In the genomic region with DNA sequence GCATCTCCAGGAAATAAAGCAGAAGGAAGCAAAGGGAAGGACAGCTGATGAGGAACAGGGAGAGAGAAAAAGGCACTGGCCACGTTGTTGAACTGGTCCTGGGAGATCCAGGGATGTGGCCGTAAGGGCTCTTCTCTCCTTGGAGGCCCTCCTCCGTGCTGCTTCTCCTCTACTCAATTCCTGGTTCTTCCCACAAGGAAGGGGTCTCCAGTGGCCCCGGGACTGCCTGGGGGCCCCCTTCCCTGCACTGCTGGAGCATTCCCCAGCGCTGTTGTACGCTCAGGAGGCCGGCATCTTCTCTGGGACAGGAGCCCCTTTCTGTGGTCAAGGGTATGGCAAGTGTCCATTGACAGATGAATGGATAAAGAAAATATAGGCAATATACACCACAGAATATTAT, we compare ENCODE assay signal across 17 cellular contexts.
DNase-seq lines count a peak whose midpoint lies in the region; ATAC-seq and TF ChIP-seq lines count a peak whose summit lies in the region.
"Had no signal": no experiment of that assay in that cellular context is flagged by ENCODE, and none has a peak within 500 bp of the region (broad histone marks: within the 10 kb centered on the region; RNA-seq: fewer than 3 reads in every experiment).

No MANE protein-coding gene starts in this region.

- no peak overlapping the region for H2AFZ ChIP-seq in osteoblast (ENCODE audit: low read length)
- H2AFZ ChIP-seq: GM23338 had no signal

- intact Hi-C loops in CD4-positive, alpha-beta memory T cell (cut with micrococcal nuclease) = loop anchor here (2.0 to 10.0 kb wide), 3 partner anchors 17 to 131 kb away; partner anchors contain the start of gene SUSD4

- TF ChIP-seq CTCF in HFFc6 (IDR thresholded peaks at IDR 0.05) = 0 out of 2 replicates have a peak, but pooled peaks have one; percentile 2
- TF ChIP-seq CTCF in osteoblast (IDR thresholded peaks at IDR 0.05; ENCODE audit: extremely low read depth, low read depth, low read length) = no peak

- no peaks in the 10 kb centered on the region for H3K36me3 ChIP-seq in CD4-positive, alpha-beta memory T cell (ENCODE audit: insufficient read depth, low read length)
- H3K36me3 ChIP-seq in osteoblast (ENCODE audit: insufficient read depth, low read length) = no peaks in the 10 kb centered on the region

- POLR2A ChIA-PET in CD4-positive, alpha-beta memory T cell (lab: Charles Lee; ENCODE audit: partially characterized antibody) = interaction anchor here (2.1 kb wide), 2 partner anchors 17 to 88 kb away, joined by 7 to 13 read pairs; partner anchors contain the start of gene TLR5

- no peaks in the 10 kb centered on the region for H3K79me2 ChIP-seq in osteoblast (ENCODE audit: insufficient read depth, low read length)

- H3K27me3 ChIP-seq in CD4-positive, alpha-beta memory T cell (ENCODE audit: insufficient read depth, low read length) = no peaks in the 10 kb centered on the region
- no peaks in the 10 kb centered on the region for H3K27me3 ChIP-seq in osteoblast (ENCODE audit: insufficient read depth, low read length)

- peaks cover 0 to 2% (median 0%) of the 10 kb centered on the region in 8 donors for H3K9me3 Mint-ChIP-seq in CD4-positive, alpha-beta memory T cell
- H3K9me3 Mint-ChIP-seq in HFFc6 = no peaks in the 10 kb centered on the region
- no peaks in the 10 kb centered on the region for H3K9me3 Mint-ChIP-seq in central memory CD8-positive, alpha-beta T cell
- H3K9me3 Mint-ChIP-seq: GM23338 had no signal

- H3K4me2 ChIP-seq in osteoblast (ENCODE audit: insufficient read depth, low read length) = no peak overlapping the region
- H3K4me2 ChIP-seq: GM23338 had no signal

- H3K4me1 ChIP-seq in CD4-positive, alpha-beta memory T cell (ENCODE audit: insufficient read depth, low read length) = peaks cover 68% of the 10 kb centered on the region
- peaks cover 48% of the 10 kb centered on the region for H3K4me1 ChIP-seq in osteoblast (ENCODE audit: insufficient read depth, low read length)

- peak overlapping the region in 1 of 8 donors; percentile 29 for H3K4me3 Mint-ChIP-seq in CD4-positive, alpha-beta memory T cell
- H3K4me3 Mint-ChIP-seq in HFFc6 = no peak overlapping the region
- H3K4me3 Mint-ChIP-seq in central memory CD8-positive, alpha-beta T cell = no peak overlapping the region
- H3K4me3 Mint-ChIP-seq: GM23338 had no signal

- no peak overlapping the region for H3K4me3 ChIP-seq in CD4-positive, alpha-beta memory T cell (ENCODE audit: low read length in 2 of 2)
- H3K4me3 ChIP-seq in osteoblast (ENCODE audit: insufficient read depth, low read length) = no peak overlapping the region
- H3K4me3 ChIP-seq: GM12878, GM23338 had no signal

- no peak for DNase-seq in CD4-positive, alpha-beta memory T cell
- DNase-seq in HFFc6 = no peak
- no peak for DNase-seq in central memory CD8-positive, alpha-beta T cell (ENCODE audit: low spot score in 2 of 2)
- peak; percentile 37 for DNase-seq in osteoblast (ENCODE audit: insufficient read length, low spot score, missing footprints)
- DNase-seq in caudate nucleus (lab: John Stamatoyannopoulos, UW) = no peak
- DNase-seq in GM19240 (ENCODE audit: insufficient read length, low spot score) = no peak
- DNase-seq: DMS 273 treated with DMSO at 0.1 percent for 48 hours, GDM1, KG1, NCI-H1048, NCI-H146, NCI-H2081 treated with DMSO at 0.1 percent for 48 hours, NCI-H2227 treated with DMSO at 0.1 percent for 48 hours, NCI-H524 had no signal

- H3K27me3 Mint-ChIP-seq in CD4-positive, alpha-beta memory T cell = no peaks in the 10 kb centered on the region
- H3K27me3 Mint-ChIP-seq in HFFc6 (ENCODE audit: insufficient read depth) = peaks cover 5% of the 10 kb centered on the region
- no peaks in the 10 kb centered on the region for H3K27me3 Mint-ChIP-seq in central memory CD8-positive, alpha-beta T cell

- ATAC-seq in central memory CD8-positive, alpha-beta T cell (replicated peaks; ENCODE audit: extremely low read depth, poor library complexity, severe bottlenecking) = no peak
- ATAC-seq in HG02840 (IDR thresholded peaks at IDR 0.05; ENCODE audit: low FRiP score, unreplicated experiment) = no peak
- ATAC-seq: GM12878, GM23338 had no signal

- no peak overlapping the region for H3K27ac ChIP-seq in CD4-positive, alpha-beta memory T cell (ENCODE audit: low read depth, low read length)
- H3K27ac ChIP-seq in osteoblast (ENCODE audit: low read depth, low read length) (no peak overlapping the region), caudate nucleus (ENCODE audit: low read depth, low read length) (no peak overlapping the region)

- H3K9me3 ChIP-seq in CD4-positive, alpha-beta memory T cell (ENCODE audit: control insufficient read depth in 1 of 2, low read length in 2 of 2) = no peaks in the 10 kb centered on the region
- no peaks in the 10 kb centered on the region for H3K9me3 ChIP-seq in osteoblast (ENCODE audit: low read depth, low read length)

- H3K36me3 Mint-ChIP-seq in CD4-positive, alpha-beta memory T cell = no peaks in the 10 kb centered on the region
- no peaks in the 10 kb centered on the region for H3K36me3 Mint-ChIP-seq in HFFc6 (ENCODE audit: low read depth)
- peaks cover 3% of the 10 kb centered on the region for H3K36me3 Mint-ChIP-seq in central memory CD8-positive, alpha-beta T cell (ENCODE audit: insufficient read depth)

- H3K4me1 Mint-ChIP-seq in CD4-positive, alpha-beta memory T cell = peaks cover 25 to 76% (median 46%) of the 10 kb centered on the region in 4 donors
- peaks cover 71% of the 10 kb centered on the region for H3K4me1 Mint-ChIP-seq in HFFc6 (ENCODE audit: low read depth)
- H3K4me1 Mint-ChIP-seq in central memory CD8-positive, alpha-beta T cell = peaks cover 21% of the 10 kb centered on the region
- H3K4me1 Mint-ChIP-seq: GM23338 had no signal

- no peaks in the 10 kb centered on the region for H4K20me1 ChIP-seq in osteoblast (ENCODE audit: insufficient read depth, low read length)

- peak overlapping the region; percentile 67 to 97 (median 85) for H3K27ac Mint-ChIP-seq in CD4-positive, alpha-beta memory T cell
- H3K27ac Mint-ChIP-seq in HFFc6 = peak overlapping the region; percentile 93
- H3K27ac Mint-ChIP-seq in central memory CD8-positive, alpha-beta T cell (ENCODE audit: low read depth) = peak overlapping the region; percentile 66
- H3K27ac Mint-ChIP-seq: GM23338 had no signal

- CTCF ChIA-PET in CD4-positive, alpha-beta memory T cell (lab: Charles Lee; ENCODE audit: partially characterized antibody) = interaction anchor here (0.6 kb wide), 1 partner anchor 72 kb away, joined by 3 read pairs; no protein-coding TSS in a partner anchor
